Comparison of ENCODE assay signal across 8 cellular contexts in genomic region chr17:63445571-63446217, GRCh38. TPM values are rescaled to one million over a fixed set of nuclear protein-coding genes. Genes with fewer than 3 reads are reported as not detected.
DNase-seq lines count a peak whose midpoint lies in the region; ATAC-seq and TF ChIP-seq lines count a peak whose summit lies in the region.

No MANE protein-coding gene starts in this region.

- H3K27me3 Mint-ChIP-seq in activated CD8-positive, alpha-beta memory T cell treated with anti-CD3 and anti-CD28 coated beads, Interleukin-2, amount 10 ng/mL, durations not matched to agents 7 days and 5 days = peaks cover 3% of the 10 kb centered on the region
- H3K27me3 Mint-ChIP-seq in nephron progenitor cell (ENCODE audit: low read depth, poor library complexity) = peaks cover 31% of the 10 kb centered on the region

- TF ChIP-seq CTCF in nephron progenitor cell (IDR thresholded peaks at IDR 0.05) (peak; percentile 50), upper lobe of right lung (IDR thresholded peaks at IDR 0.05) (peak; percentile 54)

- peak overlapping the region; percentile 67 to 75 for H3K4me3 ChIP-seq in esophagus (ENCODE audit: low read depth in 1 of 2, low read length in 2 of 2)
- H3K4me3 ChIP-seq in upper lobe of right lung = peak overlapping the region; percentile 81

- CTCF ChIA-PET in activated CD8-positive, alpha-beta memory T cell treated with anti-CD3 and anti-CD28 coated beads, Interleukin-2, amount 10 ng/mL, durations not matched to agents 7 days and 5 days (lab: Charles Lee) = interaction anchor here (1.2 to 11.4 kb wide), 5 partner anchors 8 to 175 kb away, joined by 3 to 185 read pairs (median 24); partner anchors contain the start of gene ACE

- H3K27ac ChIP-seq in esophagus (ENCODE audit: low read depth in 2 of 2, low read length in 1 of 2) = peak overlapping the region; percentile 91 to 92
- peak overlapping the region; percentile 97 for H3K27ac ChIP-seq in upper lobe of right lung

- no peaks in the 10 kb centered on the region for H3K9me3 Mint-ChIP-seq in activated CD8-positive, alpha-beta memory T cell treated with anti-CD3 and anti-CD28 coated beads, Interleukin-2, amount 10 ng/mL, durations not matched to agents 7 days and 5 days (ENCODE audit: low read depth)
- no peaks in the 10 kb centered on the region for H3K9me3 Mint-ChIP-seq in nephron progenitor cell

- H3K36me3 ChIP-seq in esophagus (ENCODE audit: control insufficient read depth in 2 of 2, insufficient read depth in 2 of 2, low read length in 1 of 2) (peaks cover 0 to 3% of the 10 kb centered on the region in 2 donors), upper lobe of right lung (no peaks in the 10 kb centered on the region)

- WGBS in esophagus, 2 donors = 1 to 2% methylated on average over 47 to 53 of the region's 53 CpGs

- peak overlapping the region; percentile 11 for H3K27ac Mint-ChIP-seq in activated CD8-positive, alpha-beta memory T cell treated with anti-CD3 and anti-CD28 coated beads, Interleukin-2, amount 10 ng/mL, durations not matched to agents 7 days and 5 days
- H3K27ac Mint-ChIP-seq in nephron progenitor cell = no peak overlapping the region

- ATAC-seq in HG02798 (IDR thresholded peaks at IDR 0.05; ENCODE audit: poor library complexity, unreplicated experiment) (peak; percentile 57), upper lobe of right lung (peak; percentile 82)
- ATAC-seq in activated CD8-positive, alpha-beta memory T cell treated with anti-CD3 and anti-CD28 coated beads, Interleukin-2, amount 10 ng/mL, durations not matched to agents 7 days and 5 days = peak; percentile 76

- no peaks in the 10 kb centered on the region for H3K36me3 Mint-ChIP-seq in activated CD8-positive, alpha-beta memory T cell treated with anti-CD3 and anti-CD28 coated beads, Interleukin-2, amount 10 ng/mL, durations not matched to agents 7 days and 5 days
- H3K36me3 Mint-ChIP-seq in nephron progenitor cell (ENCODE audit: low read depth) = no peaks in the 10 kb centered on the region

- H3K4me1 Mint-ChIP-seq in activated CD8-positive, alpha-beta memory T cell treated with anti-CD3 and anti-CD28 coated beads, Interleukin-2, amount 10 ng/mL, durations not matched to agents 7 days and 5 days = peaks cover 22% of the 10 kb centered on the region
- peaks cover 49% of the 10 kb centered on the region for H3K4me1 Mint-ChIP-seq in nephron progenitor cell

- H3K27me3 ChIP-seq in esophagus (ENCODE audit: control insufficient read depth in 1 of 2, insufficient read depth in 2 of 2, low read length in 2 of 2) (no peaks in the 10 kb centered on the region), upper lobe of right lung (no peaks in the 10 kb centered on the region)

- DNase-seq in NCI-H524 (lab: John Stamatoyannopoulos, UW) = peak; percentile 44 to 54
- DNase-seq in NCI-H524 treated with DMSO at 0.1 percent for 48 hours (lab: John Stamatoyannopoulos, UW) = no peak
- DNase-seq in NCI-H226 = peak; percentile 31
- DNase-seq in activated CD8-positive, alpha-beta memory T cell treated with anti-CD3 and anti-CD28 coated beads, Interleukin-2, amount 10 ng/mL, durations not matched to agents 7 days and 5 days = no peak
- DNase-seq in nephron progenitor cell = peak; percentile 57
- DNase-seq in upper lobe of right lung = peak; percentile 81

- H3K4me1 ChIP-seq in esophagus (ENCODE audit: control insufficient read depth in 2 of 2, insufficient read depth in 2 of 2, low read length in 1 of 2) = peaks cover 0 to 10% of the 10 kb centered on the region in 2 donors
- H3K4me1 ChIP-seq in upper lobe of right lung = peaks cover 26% of the 10 kb centered on the region

- peak overlapping the region; percentile 11 for H3K4me3 Mint-ChIP-seq in activated CD8-positive, alpha-beta memory T cell treated with anti-CD3 and anti-CD28 coated beads, Interleukin-2, amount 10 ng/mL, durations not matched to agents 7 days and 5 days
- H3K4me3 Mint-ChIP-seq in nephron progenitor cell = peak overlapping the region; percentile 76

- no peaks in the 10 kb centered on the region for H3K9me3 ChIP-seq in esophagus (ENCODE audit: control insufficient read depth in 2 of 2, insufficient read depth in 1 of 2, low read depth in 1 of 2, low read length in 1 of 2)
- no peaks in the 10 kb centered on the region for H3K9me3 ChIP-seq in upper lobe of right lung

- intact Hi-C loops in upper lobe of right lung (cut with DNase I) = no loop called here

RNA-seq across cellular contexts. Expression of gene CYB561, which starts 0.4 kb away (rescaled TPM):
- total RNA-seq in activated CD8-positive, alpha-beta memory T cell treated with anti-CD3 and anti-CD28 coated beads, Interleukin-2, amount 10 ng/mL, durations not matched to agents 7 days and 5 days = 10 to 100 TPM in 1 of 2 experiments, 1 to 10 TPM in 1; 2.2 to 13.6 TPM
- polyA plus RNA-seq in esophagus = 10 to 100 TPM; 35.0 to 45.6 TPM
- 55.5 TPM for total RNA-seq in upper lobe of right lung

RNA-seq across cellular contexts. Expression of gene ACE, which starts 31.2 kb away (rescaled TPM):
- 1 to 10 TPM in 1 of 2 experiments, under 1 TPM in 1; 0.33 to 2.2 TPM for total RNA-seq in activated CD8-positive, alpha-beta memory T cell treated with anti-CD3 and anti-CD28 coated beads, Interleukin-2, amount 10 ng/mL, durations not matched to agents 7 days and 5 days
- 1 to 10 TPM; 1.2 to 1.9 TPM for polyA plus RNA-seq in esophagus
- total RNA-seq in upper lobe of right lung = 64.1 TPM

Comparison
In these comparisons a context has a peak if more than half of its experiments do, and no peak if none do; other contexts are left out.
1. DNase-seq: peak in NCI-H524 (2 of 2), NCI-H226 (single experiment), nephron progenitor cell (single experiment) and upper lobe of right lung (single experiment); none in NCI-H524 treated with DMSO at 0.1 percent for 48 hours (single experiment) and activated CD8-positive, alpha-beta memory T cell treated with anti-CD3 and anti-CD28 coated beads, Interleukin-2, amount 10 ng/mL, durations not matched to agents 7 days and 5 days (single experiment).
2. RNA of gene ACE, which starts 31.2 kb away (total RNA-seq): 64.1 TPM in upper lobe of right lung (single experiment); 0.33 to 2.2 TPM in activated CD8-positive, alpha-beta memory T cell treated with anti-CD3 and anti-CD28 coated beads, Interleukin-2, amount 10 ng/mL, durations not matched to agents 7 days and 5 days; every median in the first group is over 10 times any median in the second.
3. Peak in every context shown above with its lines, with median percentiles within 50 percentile points of each other: ATAC-seq.